1 cellular context compared by ENCODE assay signal in genomic region chr14:91063119-91063518, GRCh38.
TF ChIP-seq lines count a peak whose summit lies in the region.

No MANE protein-coding gene starts in this region.

TF ChIP-seq in K562, 482 proteins besides CTCF, POLR2A, EP300 and RAD21 (continued from another document):
- TF ChIP-seq ZBTB40 (IDR thresholded peaks at IDR 0.05): 0 out of 2 replicates have a peak, but pooled peaks have one; percentile 43
- TF ChIP-seq ZBTB40 (CRISPR knock-in tag; IDR thresholded peaks at IDR 0.05): no peak
- peak; percentile 72 for TF ChIP-seq GABPA (tag; conservative IDR thresholded peaks at IDR 0.05; ENCODE audit: low read depth)
- TF ChIP-seq CEBPG (CRISPR knock-in tag; IDR thresholded peaks at IDR 0.05): no peak
- 0 out of 4 replicates have a peak, but pooled peaks of 1 of the 2 experiments have one; percentile 13 for TF ChIP-seq CEBPG (tag; conservative IDR thresholded peaks at IDR 0.05 in 1 of 2, IDR thresholded peaks at IDR 0.05 in 1 of 2)
- TF ChIP-seq, protein P1, sequence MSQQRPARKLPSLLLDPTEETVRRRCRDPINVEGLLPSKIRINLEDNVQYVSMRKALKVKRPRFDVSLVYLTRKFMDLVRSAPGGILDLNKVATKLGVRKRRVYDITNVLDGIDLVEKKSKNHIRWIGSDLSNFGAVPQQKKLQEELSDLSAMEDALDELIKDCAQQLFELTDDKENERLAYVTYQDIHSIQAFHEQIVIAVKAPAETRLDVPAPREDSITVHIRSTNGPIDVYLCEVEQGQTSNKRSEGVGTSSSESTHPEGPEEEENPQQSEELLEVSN (IDR thresholded peaks at IDR 0.05; ENCODE audit: borderline replicate concordance in 1 of 2, extremely low read depth in 1 of 2, insufficient read depth in 1 of 2, insufficient read length in 1 of 2, low read depth in 1 of 2, low read length in 1 of 2, poor library complexity in 1 of 2, severe bottlenecking in 1 of 2): no peak
- TF ChIP-seq ZNF384 (IDR thresholded peaks at IDR 0.05; ENCODE audit: low read depth, low read length): peak; percentile 82
- peak; percentile 30; the same call in 1 of the 2 replicates for TF ChIP-seq USF2 (CRISPR knock-in tag; IDR thresholded peaks at IDR 0.05)
- TF ChIP-seq PPARD (CRISPR knock-in tag; IDR thresholded peaks at IDR 0.05): no peak
- 0 out of 2 replicates have a peak, but pooled peaks have one; percentile 7 for TF ChIP-seq EP400 (IDR thresholded peaks at IDR 0.05)
